In genomic region chr3:166526878-166527277, GRCh38 we compare ENCODE assay signal across 20 cellular contexts.
"Had no signal": no experiment of that assay in that cellular context is flagged by ENCODE, and none has a peak within 500 bp of the region (broad histone marks: within the 10 kb centered on the region; RNA-seq: fewer than 3 reads in every experiment).

No MANE protein-coding gene starts in this region.

- H3K4me3 Mint-ChIP-seq: mesothelial cell of epicardium; naive B cell; natural killer cell treated with Interleukin-12 subunit alpha and Interleukin-12 subunit beta and Interleukin-15 and Interleukin-18, amount 100 ng/mL, for 72 hours; neural progenitor cell; stimulated activated effector memory CD8-positive, alpha-beta T cell treated with anti-CD3 and anti-CD28 coated beads, Interleukin-12 subunit alpha, Interleukin-12 subunit beta, amount 100 ng/mL, for 72 hours; stimulated activated naive CD8-positive, alpha-beta T cell treated with anti-CD3 and anti-CD28 coated beads, Interleukin-15, Interleukin-2, amounts not matched to agents 100 ng/mL and 50 ng/mL, for 24 hours had no signal

- H3K27ac Mint-ChIP-seq: mesothelial cell of epicardium; naive B cell; natural killer cell treated with Interleukin-12 subunit alpha and Interleukin-12 subunit beta and Interleukin-15 and Interleukin-18, amount 100 ng/mL, for 72 hours; neural progenitor cell; progenitor cell of endocrine pancreas; stimulated activated effector memory CD8-positive, alpha-beta T cell treated with anti-CD3 and anti-CD28 coated beads, Interleukin-12 subunit alpha, Interleukin-12 subunit beta, amount 100 ng/mL, for 72 hours; stimulated activated naive CD8-positive, alpha-beta T cell treated with anti-CD3 and anti-CD28 coated beads, Interleukin-15, Interleukin-2, amounts not matched to agents 100 ng/mL and 50 ng/mL, for 24 hours had no signal

- DNase-seq: dermis blood vessel endothelial cell; effector memory CD4-positive, alpha-beta T cell; heart right ventricle; hippocampal formation; left cardiac atrium; left lung; mesenchymal stem cell; mucosa of descending colon; naive B cell; right cardiac atrium; sigmoid colon; stimulated activated CD4-positive, alpha-beta T cell treated with anti-CD3 and anti-CD28 coated beads, Interleukin-2, amount 100 ng/mL, for 24 hours; stimulated activated CD4-positive, alpha-beta T cell treated with anti-CD3 and anti-CD28 coated beads, Interleukin-4, amount 100 ng/mL, for 24 hours; upper lobe of left lung had no signal

- H3K4me1 Mint-ChIP-seq: mesothelial cell of epicardium; naive B cell; stimulated activated effector memory CD8-positive, alpha-beta T cell treated with anti-CD3 and anti-CD28 coated beads, Interleukin-12 subunit alpha, Interleukin-12 subunit beta, amount 100 ng/mL, for 72 hours had no signal

- H3K36me3 Mint-ChIP-seq: naive B cell; natural killer cell treated with Interleukin-12 subunit alpha and Interleukin-12 subunit beta and Interleukin-15 and Interleukin-18, amount 100 ng/mL, for 72 hours; neural progenitor cell; stimulated activated effector memory CD8-positive, alpha-beta T cell treated with anti-CD3 and anti-CD28 coated beads, Interleukin-12 subunit alpha, Interleukin-12 subunit beta, amount 100 ng/mL, for 72 hours had no signal

- H3K27me3 Mint-ChIP-seq: naive B cell; natural killer cell treated with Interleukin-12 subunit alpha and Interleukin-12 subunit beta and Interleukin-15 and Interleukin-18, amount 100 ng/mL, for 72 hours; progenitor cell of endocrine pancreas; stimulated activated naive CD8-positive, alpha-beta T cell treated with anti-CD3 and anti-CD28 coated beads, Interleukin-15, Interleukin-2, amounts not matched to agents 100 ng/mL and 50 ng/mL, for 24 hours had no signal
